ENCODE assay signal across 1 cellular context in genomic region chrX:73943900-73944581, GRCh38.
TF ChIP-seq lines count a peak whose summit lies in the region.

No MANE protein-coding gene starts in this region.

TF ChIP-seq in SK-N-SH, 30 proteins besides CTCF, POLR2A, EP300 and RAD21 (continued from another document):
- TF ChIP-seq FOXM1 (IDR thresholded peaks at IDR 0.05; ENCODE audit: low read depth) (0 out of 2 replicates have a peak, but pooled peaks have one; percentile 24), ELF1 (IDR thresholded peaks at IDR 0.05) (peak; percentile 73), NRF1 (IDR thresholded peaks at IDR 0.05; ENCODE audit: low read depth, low read length) (no peak), RXRA (IDR thresholded peaks at IDR 0.05; ENCODE audit: borderline replicate concordance, low read depth) (no peak; the same call in 1 of the 2 replicates), PBX3 (IDR thresholded peaks at IDR 0.05) (peak; percentile 43), FOSL2 (IDR thresholded peaks at IDR 0.05; ENCODE audit: borderline replicate concordance, low read depth) (no peak), SMC3 (IDR thresholded peaks at IDR 0.05; ENCODE audit: low read depth, low read length) (0 out of 2 replicates have a peak, but pooled peaks have one; percentile 26), GATA2 (CRISPR knock-in tag; IDR thresholded peaks at IDR 0.05) (peak; percentile 33), POLR2AphosphoS5 (IDR thresholded peaks at IDR 0.05; ENCODE audit: low read depth, low read length) (peak; percentile 97), JUND (IDR thresholded peaks at IDR 0.05) (no peak), RFX5 (IDR thresholded peaks at IDR 0.05; ENCODE audit: low read length) (peak; percentile 69; the same call in 1 of the 2 replicates), EZH2phosphoT487 (IDR thresholded peaks at IDR 0.05; ENCODE audit: borderline replicate concordance, low read depth) (no peak), TCF12 (IDR thresholded peaks at IDR 0.05) (peak; percentile 51; the same call in 1 of the 2 replicates), MEF2A (IDR thresholded peaks at IDR 0.05; ENCODE audit: borderline replicate concordance, low read depth) (no peak), USF1 (IDR thresholded peaks at IDR 0.05; ENCODE audit: borderline replicate concordance, low read depth) (peak; percentile 66; the same call in 1 of the 2 replicates), YY1 (IDR thresholded peaks at IDR 0.05; ENCODE audit: low read depth) (peak; percentile 96), IRF3 (IDR thresholded peaks at IDR 0.05; ENCODE audit: low read depth, low read length) (no peak; the same call in 1 of the 2 replicates)
